ENCODE assay signal across 1 cellular context in the genomic region with DNA sequence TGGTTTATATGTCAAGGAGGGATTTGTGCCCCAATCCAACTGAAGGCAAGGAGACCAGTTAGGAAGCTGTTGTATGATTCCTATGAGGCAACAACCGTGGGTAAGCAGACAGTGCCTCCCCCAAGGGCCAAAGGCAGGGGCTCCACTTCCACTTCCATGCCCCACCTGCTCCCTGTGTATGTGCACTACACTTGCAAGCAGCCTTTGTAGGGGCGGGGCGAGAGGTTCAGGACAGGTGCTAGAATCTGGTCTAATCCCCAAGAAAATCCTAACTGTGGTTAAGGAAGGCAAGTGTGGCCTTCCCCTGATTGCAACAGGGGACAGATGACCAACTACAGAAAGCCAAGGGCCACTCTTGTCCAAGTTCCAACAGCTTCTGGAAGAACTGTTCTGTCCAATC.
TF ChIP-seq lines count a peak whose summit lies in the region.

No MANE protein-coding gene starts in this region.

TF ChIP-seq in GM12878, 131 proteins besides CTCF, POLR2A, EP300 and RAD21:
- TF ChIP-seq NFIC (IDR thresholded peaks at IDR 0.05; ENCODE audit: low read depth, low read length): no peak
